ENCODE assay signal across 16 cellular contexts in genomic region chrX:19626230-19626629, GRCh38.
DNase-seq lines count a peak whose midpoint lies in the region; ATAC-seq, FAIRE-seq and TF ChIP-seq lines count a peak whose summit lies in the region.
"Had no signal": no experiment of that assay in that cellular context is flagged by ENCODE, and none has a peak within 500 bp of the region (broad histone marks: within the 10 kb centered on the region; RNA-seq: fewer than 3 reads in every experiment).

No MANE protein-coding gene starts in this region.

- ATAC-seq in RWPE2 (ENCODE audit: low read depth) (no peak), GM18517 (IDR thresholded peaks at IDR 0.05; ENCODE audit: unreplicated experiment) (no peak)
- no peak for ATAC-seq in stimulated activated effector memory CD8-positive, alpha-beta T cell treated with anti-CD3 and anti-CD28 coated beads, Interleukin-12 subunit alpha, Interleukin-12 subunit beta, amount 100 ng/mL, for 72 hours

- BruUV-seq in mammary epithelial cell (replicated peaks; lab: Mats Ljungman, UMichigan) (no TSS peak), MCF 10A (replicated peaks; lab: Mats Ljungman, UMichigan) (no TSS peak)

- H3K4me3 ChIP-seq in mammary epithelial cell (replicated peaks in 1 of 3; ENCODE audit: insufficient read depth in 1 of 3, low read depth in 2 of 3, low read length in 3 of 3) (no peak overlapping the region), RWPE2 (ENCODE audit: severe bottlenecking) (no peak overlapping the region), astrocyte (ENCODE audit: insufficient read depth, low read depth, low read length) (no peak overlapping the region)
- H3K4me3 ChIP-seq: lower lobe of right lung, spleen had no signal

- H3K27me3 ChIP-seq in mammary epithelial cell (ENCODE audit: insufficient read depth, low read length) (no peaks in the 10 kb centered on the region), RWPE2 (ENCODE audit: insufficient read depth, poor library complexity, severe bottlenecking) (no peaks in the 10 kb centered on the region), astrocyte (ENCODE audit: insufficient read depth, low read length) (no peaks in the 10 kb centered on the region)
- H3K27me3 ChIP-seq: spleen had no signal

- in situ Hi-C loops in mammary epithelial cell (cut with MboI; ENCODE audit: low sequenced_read_pairs in 2 of 2): no loop called here

- POLR2A ChIA-PET in MCF 10A (lab: Yijun Ruan, JAX): interaction anchor here (0.9 to 2.2 kb wide), 4 partner anchors 10 to 51 kb away, joined by 3 to 5 read pairs (median 4); no protein-coding TSS in a partner anchor

- H3K9me3 Mint-ChIP-seq in MCF 10A (ENCODE audit: unreplicated experiment) (no peaks in the 10 kb centered on the region), astrocyte (ENCODE audit: unreplicated experiment) (no peaks in the 10 kb centered on the region)
- no peaks in the 10 kb centered on the region for H3K9me3 Mint-ChIP-seq in stimulated activated effector memory CD8-positive, alpha-beta T cell treated with anti-CD3 and anti-CD28 coated beads, Interleukin-12 subunit alpha, Interleukin-12 subunit beta, amount 100 ng/mL, for 72 hours

- peaks cover 2% of the 10 kb centered on the region for H3K9me3 ChIP-seq in mammary epithelial cell (replicated peaks; ENCODE audit: insufficient read depth, low read length)
- no peaks in the 10 kb centered on the region for H3K9me3 ChIP-seq in RWPE2 (ENCODE audit: severe bottlenecking)
- no peaks in the 10 kb centered on the region for H3K9me3 ChIP-seq in astrocyte (ENCODE audit: insufficient read depth, low read depth, low read length)
- H3K9me3 ChIP-seq: lower lobe of right lung, spleen had no signal

- H3K27me3 Mint-ChIP-seq in MCF 10A (ENCODE audit: insufficient read depth, unreplicated experiment) (peaks cover 38% of the 10 kb centered on the region), astrocyte (ENCODE audit: low read depth, unreplicated experiment) (no peaks in the 10 kb centered on the region)

- no peak for TF ChIP-seq CTCF in mammary epithelial cell (conservative IDR thresholded peaks at IDR 0.05 in 1 of 2, IDR thresholded peaks at IDR 0.05 in 1 of 2; ENCODE audit: extremely low read depth in 1 of 2, insufficient read depth in 1 of 2, low read depth in 1 of 2, low read length in 2 of 2)
- no peak for TF ChIP-seq CTCF in MCF 10A (IDR thresholded peaks at IDR 0.05; ENCODE audit: unreplicated experiment)
- no peak for TF ChIP-seq CTCF in RWPE2 (IDR thresholded peaks at IDR 0.05; ENCODE audit: poor library complexity, severe bottlenecking)
- TF ChIP-seq CTCF in astrocyte (IDR thresholded peaks at IDR 0.05; ENCODE audit: insufficient read depth, low read depth, low read length): no peak

- dilution Hi-C loops in mammary epithelial cell (cut with HindIII; ENCODE audit: low sequenced_read_pairs): no loop called here

- H3K4me3 Mint-ChIP-seq in MCF 10A (ENCODE audit: unreplicated experiment) (no peak overlapping the region), astrocyte (ENCODE audit: unreplicated experiment) (no peak overlapping the region)
- peak overlapping the region; percentile 58 for H3K4me3 Mint-ChIP-seq in stimulated activated effector memory CD8-positive, alpha-beta T cell treated with anti-CD3 and anti-CD28 coated beads, Interleukin-12 subunit alpha, Interleukin-12 subunit beta, amount 100 ng/mL, for 72 hours

- no peak for DNase-seq in mammary epithelial cell
- no peak for DNase-seq in MCF 10A (ENCODE audit: unreplicated experiment)
- DNase-seq in RWPE2 (ENCODE audit: low spot score): no peak
- no peak for DNase-seq in astrocyte (ENCODE audit: low read depth)
- DNase-seq in stimulated activated effector memory CD8-positive, alpha-beta T cell treated with anti-CD3 and anti-CD28 coated beads, Interleukin-12 subunit alpha, Interleukin-12 subunit beta, amount 100 ng/mL, for 72 hours (ENCODE audit: low spot score in 2 of 2): no peak
- no peak for DNase-seq in NCI-H2107 treated with DMSO at 0.1 percent for 48 hours (lab: John Stamatoyannopoulos, UW; ENCODE audit: unreplicated experiment)
- DNase-seq in GM19240 (ENCODE audit: insufficient read length, low spot score): no peak
- DNase-seq: cortex of kidney, Karpas-422, lower lobe of right lung, NCI-H1092, NCI-H187 treated with DMSO at 0.1 percent for 48 hours, NCI-H748 treated with DMSO at 0.1 percent for 48 hours, spleen had no signal

- H3K27ac Mint-ChIP-seq in MCF 10A (ENCODE audit: low read depth, unreplicated experiment) (no peak overlapping the region), astrocyte (ENCODE audit: unreplicated experiment) (no peak overlapping the region)
- H3K27ac Mint-ChIP-seq in stimulated activated effector memory CD8-positive, alpha-beta T cell treated with anti-CD3 and anti-CD28 coated beads, Interleukin-12 subunit alpha, Interleukin-12 subunit beta, amount 100 ng/mL, for 72 hours: peak overlapping the region; percentile 95

- no peaks in the 10 kb centered on the region for H3K36me3 ChIP-seq in mammary epithelial cell (ENCODE audit: insufficient read depth, low read length)
- H3K36me3 ChIP-seq in RWPE2 (ENCODE audit: low read depth): no peaks in the 10 kb centered on the region
- no peaks in the 10 kb centered on the region for H3K36me3 ChIP-seq in astrocyte (ENCODE audit: insufficient read depth, low read length)
- H3K36me3 ChIP-seq: lower lobe of right lung had no signal

- H3K27ac ChIP-seq in mammary epithelial cell (ENCODE audit: insufficient read depth, low read depth, low read length) (peak overlapping the region; percentile 71), RWPE2 (ENCODE audit: poor library complexity, severe bottlenecking) (peak overlapping the region; percentile 79), astrocyte (ENCODE audit: low read depth, low read length) (no peak overlapping the region)
- H3K27ac ChIP-seq: lower lobe of right lung, spleen had no signal

- H2AFZ ChIP-seq in mammary epithelial cell (ENCODE audit: low read depth, low read length): no peak overlapping the region
- no peak overlapping the region for H2AFZ ChIP-seq in astrocyte (ENCODE audit: low read depth, low read length)

- H3K9ac ChIP-seq in mammary epithelial cell (ENCODE audit: insufficient read depth, low read length) (no peak overlapping the region), astrocyte (ENCODE audit: low read length) (no peak overlapping the region)

- H4K20me1 ChIP-seq in mammary epithelial cell (ENCODE audit: insufficient read depth, low read length): no peaks in the 10 kb centered on the region
- no peaks in the 10 kb centered on the region for H4K20me1 ChIP-seq in astrocyte (ENCODE audit: insufficient read depth, low read length)

- intact Hi-C loops in mammary epithelial cell (cut with micrococcal nuclease): no loop called here
- intact Hi-C loops in MCF 10A (cut with micrococcal nuclease): no loop called here

- H3K4me2 ChIP-seq in mammary epithelial cell (ENCODE audit: insufficient read depth, low read depth, low read length): no peak overlapping the region
- no peak overlapping the region for H3K4me2 ChIP-seq in astrocyte (ENCODE audit: low read length)

- H3K4me1 ChIP-seq in mammary epithelial cell (ENCODE audit: insufficient read depth, low read length) (peaks cover 42% of the 10 kb centered on the region), RWPE2 (ENCODE audit: insufficient read depth, poor library complexity, severe bottlenecking) (peaks cover 25% of the 10 kb centered on the region), astrocyte (ENCODE audit: insufficient read depth, low read length) (peaks cover 27% of the 10 kb centered on the region)
- H3K4me1 ChIP-seq: lower lobe of right lung had no signal

- peak; percentile 20 for FAIRE-seq in astrocyte (lab: Jason Lieb, UNC)
- FAIRE-seq: HTR-8/SVneo had no signal

- H3K4me1 Mint-ChIP-seq in MCF 10A (ENCODE audit: insufficient read depth, unreplicated experiment) (peaks cover 13% of the 10 kb centered on the region), astrocyte (ENCODE audit: low read depth, unreplicated experiment) (peaks cover 33% of the 10 kb centered on the region)
- peaks cover 71% of the 10 kb centered on the region for H3K4me1 Mint-ChIP-seq in stimulated activated effector memory CD8-positive, alpha-beta T cell treated with anti-CD3 and anti-CD28 coated beads, Interleukin-12 subunit alpha, Interleukin-12 subunit beta, amount 100 ng/mL, for 72 hours

- H3K36me3 Mint-ChIP-seq in MCF 10A (ENCODE audit: insufficient read depth, unreplicated experiment) (no peaks in the 10 kb centered on the region), astrocyte (ENCODE audit: low read depth, unreplicated experiment) (no peaks in the 10 kb centered on the region)
- H3K36me3 Mint-ChIP-seq in stimulated activated effector memory CD8-positive, alpha-beta T cell treated with anti-CD3 and anti-CD28 coated beads, Interleukin-12 subunit alpha, Interleukin-12 subunit beta, amount 100 ng/mL, for 72 hours: peaks cover 66% of the 10 kb centered on the region

- CTCF ChIA-PET in mammary epithelial cell (lab: Charles Lee; ENCODE audit: low non-redundant PET): no interaction called here
- CTCF ChIA-PET in MCF 10A (lab: Yijun Ruan, JAX): interaction anchor here (0.6 to 1.5 kb wide), 3 partner anchors 12 to 193 kb away, joined by 3 to 4 read pairs (median 3); no protein-coding TSS in a partner anchor

- 58% methylated on average over 4 of the region's 4 CpGs for WGBS in mammary epithelial cell (ENCODE audit: low coverage, missing lambda C conversion rate)

- H3K79me2 ChIP-seq in mammary epithelial cell (ENCODE audit: insufficient read depth, low read length) (peaks cover 77% of the 10 kb centered on the region), astrocyte (ENCODE audit: insufficient read depth, low read length) (no peaks in the 10 kb centered on the region)
